In genomic region chr11:69411257-69411924, GRCh38 we compare ENCODE assay signal across 17 cellular contexts.
DNase-seq lines count a peak whose midpoint lies in the region; ATAC-seq, FAIRE-seq and TF ChIP-seq lines count a peak whose summit lies in the region.
"Had no signal": no experiment of that assay in that cellular context is flagged by ENCODE, and none has a peak within 500 bp of the region (broad histone marks: within the 10 kb centered on the region; RNA-seq: fewer than 3 reads in every experiment).

No MANE protein-coding gene starts in this region.

- no TSS peak for BruUV-seq in HepG2 (replicated peaks; lab: Mats Ljungman, UMichigan)

- peaks cover 5% of the 10 kb centered on the region for H3K4me1 Mint-ChIP-seq in stimulated activated effector memory CD8-positive, alpha-beta T cell treated with anti-CD3 and anti-CD28 coated beads, Interleukin-12 subunit alpha, Interleukin-12 subunit beta, amount 100 ng/mL, for 72 hours

- H3K27ac Mint-ChIP-seq in stimulated activated effector memory CD8-positive, alpha-beta T cell treated with anti-CD3 and anti-CD28 coated beads, Interleukin-12 subunit alpha, Interleukin-12 subunit beta, amount 100 ng/mL, for 72 hours: no peak overlapping the region
- H3K27ac Mint-ChIP-seq: CD8-positive, alpha-beta T cell had no signal

- TF ChIP-seq CTCF in HepG2 (CRISPR knock-in tag; IDR thresholded peaks at IDR 0.05): no peak
- no peak for TF ChIP-seq CTCF in right lobe of liver (IDR thresholded peaks at IDR 0.05)
- no peak for TF ChIP-seq CTCF in OCI-LY3 (IDR thresholded peaks at IDR 0.05; ENCODE audit: low read depth, low read length)
- no peak for TF ChIP-seq CTCF in epithelial cell of esophagus (IDR thresholded peaks at IDR 0.05; ENCODE audit: insufficient read depth, low read depth, low read length, missing control alignments)

- TF ChIP-seq EP300 in HepG2 (IDR thresholded peaks at IDR 0.05; ENCODE audit: low read depth in 2 of 2, low read length in 2 of 2): no peak
- no peak for TF ChIP-seq EP300 in HepG2 (CRISPR knock-in tag; IDR thresholded peaks at IDR 0.05; ENCODE audit: borderline replicate concordance)

- H3K27me3 ChIP-seq in HepG2 (ENCODE audit: control insufficient read depth in 1 of 2, insufficient read depth in 2 of 2, low read length in 2 of 2): 0 out of 5 replicates have a peak, but pooled peaks cover 0 to 3% of the 10 kb centered on the region in 2 experiments
- no peaks in the 10 kb centered on the region for H3K27me3 ChIP-seq in right lobe of liver
- H3K27me3 ChIP-seq in OCI-LY3 (ENCODE audit: low read depth, low read length): peaks cover 18% of the 10 kb centered on the region
- H3K27me3 ChIP-seq: BE2C, SJCRH30 had no signal

- H3K36me3 Mint-ChIP-seq in stimulated activated effector memory CD8-positive, alpha-beta T cell treated with anti-CD3 and anti-CD28 coated beads, Interleukin-12 subunit alpha, Interleukin-12 subunit beta, amount 100 ng/mL, for 72 hours: no peaks in the 10 kb centered on the region
- H3K36me3 Mint-ChIP-seq: CD8-positive, alpha-beta T cell had no signal

- TF ChIP-seq POLR2A in HepG2 (IDR thresholded peaks at IDR 0.05; ENCODE audit: insufficient read depth in 1 of 2, low read depth in 2 of 2, low read length in 2 of 2) (no peak), right lobe of liver (IDR thresholded peaks at IDR 0.05) (no peak)

- H3K4me1 ChIP-seq in HepG2 (ENCODE audit: insufficient read depth, low read length) (no peaks in the 10 kb centered on the region), right lobe of liver (no peaks in the 10 kb centered on the region), OCI-LY3 (ENCODE audit: low read length) (peaks cover 14% of the 10 kb centered on the region)
- H3K4me1 ChIP-seq: BE2C, SJCRH30 had no signal

- TF ChIP-seq RAD21 in HepG2 (CRISPR knock-in tag; IDR thresholded peaks at IDR 0.05): no peak

- intact Hi-C loops in HepG2 (cut with micrococcal nuclease; ENCODE audit: unreplicated experiment): no loop called here
- intact Hi-C loops in right lobe of liver (cut with DNase I): no loop called here

- FAIRE-seq in HepG2 (lab: Jason Lieb, UNC): no peak
- FAIRE-seq: H1 had no signal

- POLR2A ChIA-PET in HepG2 (lab: Yijun Ruan, JAX): no interaction called here

- H3K4me3 ChIP-seq in HepG2 (replicated peaks in 1 of 3; ENCODE audit: insufficient read depth in 1 of 3, low read depth in 2 of 3, low read length in 3 of 3): no peak overlapping the region
- no peak overlapping the region for H3K4me3 ChIP-seq in right lobe of liver
- H3K4me3 ChIP-seq in OCI-LY3 (ENCODE audit: low read length): peak overlapping the region; percentile 40
- H3K4me3 ChIP-seq in epithelial cell of esophagus (ENCODE audit: low read length): no peak overlapping the region
- H3K4me3 ChIP-seq: PC-9, SJCRH30 had no signal

- in situ Hi-C loops in HepG2 (cut with HindIII; ENCODE audit: extremely low pct_ligation_motif_present, low pct_unique_long_range_greater_than_20kb): no loop called here

- CTCF ChIA-PET in HepG2 (lab: Yijun Ruan, JAX; ENCODE audit: low intra/inter-chr PET ratio, low total read pairs): no interaction called here

- H3K27ac ChIP-seq in HepG2 (ENCODE audit: extremely low read length, insufficient read depth, low read length) (no peak overlapping the region), right lobe of liver (no peak overlapping the region), OCI-LY3 (ENCODE audit: low read length) (no peak overlapping the region)
- H3K27ac ChIP-seq: PC-9, SJCRH30 had no signal

- DNase-seq in HepG2 (ENCODE audit: low spot score): no peak
- no peak for DNase-seq in right lobe of liver
- DNase-seq in epithelial cell of esophagus (ENCODE audit: low read depth): peak; percentile 26
- DNase-seq in stimulated activated effector memory CD8-positive, alpha-beta T cell treated with anti-CD3 and anti-CD28 coated beads, Interleukin-12 subunit alpha, Interleukin-12 subunit beta, amount 100 ng/mL, for 72 hours (ENCODE audit: low spot score in 2 of 2): no peak
- no peak for DNase-seq in GM03348 (ENCODE audit: low spot score)
- no peak for DNase-seq in HuH-7.5 (ENCODE audit: low spot score)
- DNase-seq: BE2C; CD8-positive, alpha-beta T cell; NCI-H1436; NCI-H2029; NCI-H510A; NCI-H774; PC-9; SJCRH30 had no signal

- H2AFZ ChIP-seq in HepG2 (ENCODE audit: low read length) (no peak overlapping the region), OCI-LY3 (ENCODE audit: low read depth, low read length) (peak overlapping the region; percentile 2; the same call in 1 of the 2 replicates)
- H2AFZ ChIP-seq: PC-9 had no signal

- H4K20me1 ChIP-seq in HepG2 (ENCODE audit: insufficient read depth, low read length): no peaks in the 10 kb centered on the region
- H4K20me1 ChIP-seq in OCI-LY3 (ENCODE audit: insufficient read depth, low read length): no peaks in the 10 kb centered on the region

- H3K36me3 ChIP-seq in HepG2 (replicated peaks in 1 of 2; ENCODE audit: control insufficient read depth in 1 of 2, insufficient read depth in 2 of 2, low read length in 2 of 2) (no peaks in the 10 kb centered on the region), right lobe of liver (no peaks in the 10 kb centered on the region), OCI-LY3 (replicated peaks; ENCODE audit: low read depth, low read length) (no peaks in the 10 kb centered on the region)
- H3K36me3 ChIP-seq: BE2C, SJCRH30 had no signal

- H3K4me2 ChIP-seq in HepG2 (ENCODE audit: low read depth, low read length) (no peak overlapping the region), OCI-LY3 (ENCODE audit: low read length) (peak overlapping the region; percentile 58)
- H3K4me2 ChIP-seq: PC-9 had no signal

- H3K9me3 ChIP-seq in HepG2 (ENCODE audit: low read length) (no peaks in the 10 kb centered on the region), right lobe of liver (no peaks in the 10 kb centered on the region), OCI-LY3 (ENCODE audit: insufficient read depth, low read length) (no peaks in the 10 kb centered on the region)
- H3K9me3 ChIP-seq: BE2C, SJCRH30 had no signal

- ATAC-seq in HepG2 (no peak), right lobe of liver (no peak), HG03280 (IDR thresholded peaks at IDR 0.05; ENCODE audit: unreplicated experiment) (no peak)
- ATAC-seq in stimulated activated effector memory CD8-positive, alpha-beta T cell treated with anti-CD3 and anti-CD28 coated beads, Interleukin-12 subunit alpha, Interleukin-12 subunit beta, amount 100 ng/mL, for 72 hours: peak; percentile 86
- ATAC-seq: CD8-positive, alpha-beta T cell had no signal

- H3K4me3 Mint-ChIP-seq in stimulated activated effector memory CD8-positive, alpha-beta T cell treated with anti-CD3 and anti-CD28 coated beads, Interleukin-12 subunit alpha, Interleukin-12 subunit beta, amount 100 ng/mL, for 72 hours: no peak overlapping the region
- H3K4me3 Mint-ChIP-seq: CD8-positive, alpha-beta T cell had no signal

- H3K79me2 ChIP-seq in HepG2 (ENCODE audit: insufficient read depth, low read length) (no peaks in the 10 kb centered on the region), OCI-LY3 (ENCODE audit: low read length) (no peaks in the 10 kb centered on the region)

- WGBS in HepG2 (ENCODE audit: low lambda C conversion rate): 72% methylated on average over 8 of the region's 8 CpGs
- WGBS in right lobe of liver (ENCODE audit: insufficient coverage, low coverage, low lambda C conversion rate, missing lambda C conversion rate): 80% methylated on average over 8 of the region's 8 CpGs

- H3K9me3 Mint-ChIP-seq in stimulated activated effector memory CD8-positive, alpha-beta T cell treated with anti-CD3 and anti-CD28 coated beads, Interleukin-12 subunit alpha, Interleukin-12 subunit beta, amount 100 ng/mL, for 72 hours: no peaks in the 10 kb centered on the region

- H3K9ac ChIP-seq in HepG2 (ENCODE audit: insufficient read depth, low read depth, low read length) (no peak overlapping the region), OCI-LY3 (ENCODE audit: low read length) (no peak overlapping the region)

TF ChIP-seq in HepG2, 621 proteins besides CTCF, POLR2A, EP300 and RAD21:
- TF ChIP-seq FOSL1 (CRISPR knock-in tag; IDR thresholded peaks at IDR 0.05; ENCODE audit: borderline replicate concordance) (no peak), CREB1 (IDR thresholded peaks at IDR 0.05) (no peak), CREB1 (CRISPR knock-in tag; IDR thresholded peaks at IDR 0.05) (no peak), ZNF563 (CRISPR knock-in tag; IDR thresholded peaks at IDR 0.05) (no peak), ZZZ3 (CRISPR knock-in tag; IDR thresholded peaks at IDR 0.05; ENCODE audit: borderline replicate concordance) (no peak), KAT8 (CRISPR knock-in tag; IDR thresholded peaks at IDR 0.05) (no peak), TFE3 (CRISPR knock-in tag; IDR thresholded peaks at IDR 0.05) (no peak), MAFK (conservative IDR thresholded peaks at IDR 0.05 in 1 of 2, IDR thresholded peaks at IDR 0.05 in 1 of 2; ENCODE audit: low read length in 2 of 2) (peak; percentile 62 to 82; a peak in 3 of 4 replicates), MAFF (IDR thresholded peaks at IDR 0.05; ENCODE audit: low read depth, low read length) (peak; percentile 70), ZMYM3 (CRISPR knock-in tag; IDR thresholded peaks at IDR 0.05) (no peak), TSC22D2 (CRISPR knock-in tag; IDR thresholded peaks at IDR 0.05; ENCODE audit: borderline replicate concordance) (no peak), ZNF674 (CRISPR knock-in tag; IDR thresholded peaks at IDR 0.05; ENCODE audit: low read depth) (no peak), ZBTB7B (CRISPR knock-in tag; IDR thresholded peaks at IDR 0.05) (no peak)
